Comparison of ENCODE assay signal across 11 cellular contexts in genomic region chr6:73728548-73729205, GRCh38. TPM values are rescaled to one million over a fixed set of nuclear protein-coding genes. Genes with fewer than 3 reads are reported as not detected.
A peak's percentile ranks its signal among the peaks of the same experiment; 100 is the strongest.
DNase-seq lines count a peak whose midpoint lies in the region; ATAC-seq, FAIRE-seq and TF ChIP-seq lines count a peak whose summit lies in the region.
"Had no signal": no experiment of that assay in that cellular context is flagged by ENCODE, and none has a peak within 500 bp of the region (broad histone marks: within the 10 kb centered on the region; RNA-seq: fewer than 3 reads in every experiment).

No MANE protein-coding gene starts in this region.

- ATAC-seq in GM18861 (IDR thresholded peaks at IDR 0.05; ENCODE audit: unreplicated experiment) (peak; percentile 51), GM21576 (IDR thresholded peaks at IDR 0.05; ENCODE audit: unreplicated experiment) (peak; percentile 48), HG03520 (IDR thresholded peaks at IDR 0.05; ENCODE audit: unreplicated experiment) (peak; percentile 41), GM12878 (peak; percentile 81)

- no peaks in the 10 kb centered on the region for H3K79me2 ChIP-seq in GM12878 (ENCODE audit: control insufficient read depth, insufficient read depth, low read length)

- H3K9me3 ChIP-seq in GM12878 (replicated peaks; ENCODE audit: control insufficient read depth, insufficient read depth, low read length), result no peaks in the 10 kb centered on the region
- no peaks in the 10 kb centered on the region for H3K9me3 ChIP-seq in A673 (ENCODE audit: low read depth, low read length, poor library complexity, severe bottlenecking)
- H3K9me3 ChIP-seq: SJSA1 had no signal

- no peak for TF ChIP-seq EP300 in GM12878 (IDR thresholded peaks at IDR 0.05; ENCODE audit: borderline replicate concordance in 1 of 2, control insufficient read depth in 1 of 2, low read depth in 2 of 2, low read length in 2 of 2)

- no peak for FAIRE-seq in GM12878 (lab: Jason Lieb, UNC)

- TF ChIP-seq CTCF in GM12878 (IDR thresholded peaks at IDR 0.05 in 2 of 3, conservative IDR thresholded peaks at IDR 0.05 in 1 of 3; ENCODE audit: control insufficient read depth in 2 of 3, extremely low read depth in 1 of 3, insufficient read depth in 1 of 3, low read depth in 3 of 3, low read length in 3 of 3), result no peak
- TF ChIP-seq CTCF in A673 (conservative IDR thresholded peaks at IDR 0.05; ENCODE audit: low read depth, low read length), result no peak

- H3K4me1 ChIP-seq in GM12878 (ENCODE audit: control insufficient read depth, insufficient read depth, low read length) (peaks cover 4% of the 10 kb centered on the region), A673 (ENCODE audit: insufficient read depth, low read length, poor library complexity, severe bottlenecking) (no peaks in the 10 kb centered on the region)
- H3K4me1 ChIP-seq: SJSA1 had no signal

- H3K36me3 ChIP-seq in GM12878 (ENCODE audit: control insufficient read depth in 2 of 2, insufficient read depth in 2 of 2, low read length in 1 of 2) (no peaks in the 10 kb centered on the region; a peak in 1 of 4 replicates), A673 (ENCODE audit: insufficient read depth, low read length, poor library complexity, severe bottlenecking) (no peaks in the 10 kb centered on the region)

- H2AFZ ChIP-seq in GM12878 (ENCODE audit: control insufficient read depth, low read depth, low read length), result peak overlapping the region; percentile 65

- TF ChIP-seq POLR2A in GM12878 (IDR thresholded peaks at IDR 0.05; ENCODE audit: low read depth, low read length), result no peak

- H3K27ac ChIP-seq in GM12878 (ENCODE audit: control insufficient read depth, insufficient read depth) (peak overlapping the region; percentile 19), A673 (ENCODE audit: low read depth, low read length, poor library complexity, severe bottlenecking) (no peak overlapping the region)
- H3K27ac ChIP-seq: SJSA1 had no signal

- POLR2A ChIA-PET in GM12878 (lab: Charles Lee) (no interaction called here), A673 (lab: Charles Lee; ENCODE audit: low non-redundant PET) (no interaction called here)

- peak overlapping the region; percentile 18; the same call in 1 of the 2 replicates for H3K4me2 ChIP-seq in GM12878 (ENCODE audit: control insufficient read depth, insufficient read depth)

- SMC1A ChIA-PET in GM12878 (lab: Charles Lee; ENCODE audit: uncharacterized antibody, unreplicated experiment), result interaction anchor here (0.9 to 6.3 kb wide), 6 partner anchors 11 to 52 kb away, joined by 3 to 120 read pairs (median 4); no protein-coding TSS in a partner anchor

- WGBS in GM12878 (ENCODE audit: insufficient coverage, insufficient replicate concordance, low lambda C conversion rate, missing lambda C conversion rate), result 17% methylated on average over 4 of the region's 4 CpGs

- in situ Hi-C loops in GM12878 (cut with MboI), result no loop called here

- no peak overlapping the region; the same call in 1 of the 2 replicates for H3K9ac ChIP-seq in GM12878 (ENCODE audit: control insufficient read depth, insufficient read depth, low read length)

- BruUV-seq in GM12878 (replicated peaks; lab: Mats Ljungman, UMichigan) (no TSS peak), A673 (replicated peaks; lab: Mats Ljungman, UMichigan) (no TSS peak)

- no peaks in the 10 kb centered on the region for H4K20me1 ChIP-seq in GM12878 (ENCODE audit: control insufficient read depth, insufficient read depth)

- TF ChIP-seq RAD21 in GM12878 (IDR thresholded peaks at IDR 0.05; ENCODE audit: insufficient read depth, low read depth, low read length), result no peak

- H3K27me3 ChIP-seq in GM12878 (replicated peaks in 1 of 2; ENCODE audit: control insufficient read depth in 2 of 2, insufficient read depth in 2 of 2, low read length in 1 of 2) (no peaks in the 10 kb centered on the region), A673 (replicated peaks; ENCODE audit: insufficient read depth, low read depth, low read length, poor library complexity) (no peaks in the 10 kb centered on the region)
- H3K27me3 ChIP-seq: SJSA1 had no signal

- H3K4me3 ChIP-seq in GM12878 (no peak overlapping the region), A673 (ENCODE audit: low read depth, low read length, poor library complexity, severe bottlenecking) (no peak overlapping the region)
- H3K4me3 ChIP-seq: SJSA1 had no signal

- RAD21 ChIA-PET in GM12878 (lab: Charles Lee; ENCODE audit: unreplicated experiment), result no interaction called here

- peak; percentile 31 for DNase-seq in GM12878 (ENCODE audit: low read depth, low spot score)
- DNase-seq in H4 (ENCODE audit: low spot score), result no peak
- no peak for DNase-seq in NCI-H2171 (lab: John Stamatoyannopoulos, UW)
- DNase-seq in A673 (ENCODE audit: low spot score), result no peak
- DNase-seq in amygdala (lab: John Stamatoyannopoulos, UW), result no peak
- DNase-seq: caudate nucleus, trophoblast cell had no signal

- intact Hi-C loops in GM12878 (cut with micrococcal nuclease; ENCODE audit: unreplicated experiment) (no loop called here), A673 (cut with micrococcal nuclease; ENCODE audit: unreplicated experiment) (no loop called here)

- CTCF ChIA-PET in GM12878 (lab: Yijun Ruan, JAX), result interaction anchor here (0.6 to 6.9 kb wide), 2 partner anchors 53 to 1726 kb away, joined by 3 to 213 read pairs; no protein-coding TSS in a partner anchor
- CTCF ChIA-PET in A673 (lab: Charles Lee), result no interaction called here

TF ChIP-seq in GM12878, 131 proteins besides CTCF, POLR2A, EP300 and RAD21 (continues in another document):
- TF ChIP-seq BRCA1 (IDR thresholded peaks at IDR 0.05; ENCODE audit: low read depth, low read length), result no peak
- TF ChIP-seq MTA2 (IDR thresholded peaks at IDR 0.05; ENCODE audit: low read depth), result peak; percentile 52; the same call in 1 of the 2 replicates
- TF ChIP-seq BMI1 (IDR thresholded peaks at IDR 0.05; ENCODE audit: borderline replicate concordance), result no peak
- TF ChIP-seq SKIL (IDR thresholded peaks at IDR 0.05; ENCODE audit: low read depth, poor library complexity, severe bottlenecking), result peak; percentile 74
- no peak for TF ChIP-seq MTA3 (IDR thresholded peaks at IDR 0.05; ENCODE audit: borderline replicate concordance, low read length)
- TF ChIP-seq SMARCA5 (IDR thresholded peaks at IDR 0.05), result no peak
- TF ChIP-seq KDM1A (IDR thresholded peaks at IDR 0.05; ENCODE audit: borderline replicate concordance), result no peak
- no peak for TF ChIP-seq IRF3 (IDR thresholded peaks at IDR 0.05)
- peak; percentile 65; the same call in 1 of the 2 replicates for TF ChIP-seq DPF2 (IDR thresholded peaks at IDR 0.05)
- no peak for TF ChIP-seq USF2 (IDR thresholded peaks at IDR 0.05; ENCODE audit: borderline replicate concordance, low read depth, low read length)
- no peak for TF ChIP-seq CHD2 (IDR thresholded peaks at IDR 0.05; ENCODE audit: borderline replicate concordance, low read depth, low read length)
- no peak for TF ChIP-seq YY1 (IDR thresholded peaks at IDR 0.05; ENCODE audit: low read depth, low read length)

RNA-seq across cellular contexts. Expression of gene CD109, which starts 32.7 kb away (rescaled TPM):
- total RNA-seq in GM12878 (2013; cell fraction: nucleolus; rRNA removed), result 2.0 and 2.7 TPM in 2 replicates
- 3.8 and 4.8 TPM in 2 replicates for total RNA-seq in GM12878 (2014; rRNA removed)
- total RNA-seq in GM12878 (2014; rRNA removed; fragmentation: Illumina TruSeq; extraction: Trizol), result 3.4 and 3.8 TPM in 2 replicates
- total RNA-seq in GM12878 (2021), result 3.2 and 4.4 TPM in 2 replicates
- polyA plus RNA-seq in GM12878 (2011; ENCODE audit: low read depth), result 0.58 TPM
- 0.27 and 0.30 TPM in 2 replicates for polyA plus RNA-seq in GM12878 (2011; rRNA removed)
- polyA plus RNA-seq in GM12878 (2011; cell fraction: cytosol; rRNA removed), result 0.05 and 0.09 TPM in 2 replicates
- 0.13 and 0.15 TPM in 2 replicates for polyA plus RNA-seq in GM12878 (2011; cell fraction: nucleus; rRNA removed)
- 0.60 and 1.4 TPM in 2 replicates for polyA plus RNA-seq in GM12878 (2012)
- polyA plus RNA-seq in GM12878 (2014; fragmentation: Illumina TruSeq; extraction: Trizol), result 3.9 and 5.5 TPM in 2 replicates
- 1 to 10 TPM; 1.0 to 1.5 TPM for polyA plus RNA-seq in GM12878 (2014; fragmentation: Nextera tagmentation; extraction: Ambion mirVana)
- polyA plus RNA-seq in GM12878 (2014; rRNA removed), result 2.3 TPM in 2 replicates
- polyA plus RNA-seq in GM12878 (2016; fragmentation: Nextera tagmentation; extraction: Ambion mirVana), result 1 to 10 TPM; 1.4 to 2.0 TPM
- 0.15 and 0.22 TPM in 2 replicates for polyA minus RNA-seq in GM12878 (2011; rRNA and poly(A)+ RNA removed)
- 0.13 and 0.42 TPM in 2 replicates for polyA minus RNA-seq in GM12878 (2011; cell fraction: cytosol; rRNA and poly(A)+ RNA removed)
- polyA minus RNA-seq in GM12878 (2011; cell fraction: nucleus; rRNA and poly(A)+ RNA removed), result 0.10 and 0.60 TPM in 2 replicates
- 16.8 and 22.9 TPM in 2 replicates for total RNA-seq in H4 (2014; rRNA removed; shearing (Covaris generic))
- total RNA-seq in A673 (2021), result 8.7 and 8.8 TPM in 2 replicates
